Comparison of ENCODE assay signal across 8 cellular contexts in the genomic region with DNA sequence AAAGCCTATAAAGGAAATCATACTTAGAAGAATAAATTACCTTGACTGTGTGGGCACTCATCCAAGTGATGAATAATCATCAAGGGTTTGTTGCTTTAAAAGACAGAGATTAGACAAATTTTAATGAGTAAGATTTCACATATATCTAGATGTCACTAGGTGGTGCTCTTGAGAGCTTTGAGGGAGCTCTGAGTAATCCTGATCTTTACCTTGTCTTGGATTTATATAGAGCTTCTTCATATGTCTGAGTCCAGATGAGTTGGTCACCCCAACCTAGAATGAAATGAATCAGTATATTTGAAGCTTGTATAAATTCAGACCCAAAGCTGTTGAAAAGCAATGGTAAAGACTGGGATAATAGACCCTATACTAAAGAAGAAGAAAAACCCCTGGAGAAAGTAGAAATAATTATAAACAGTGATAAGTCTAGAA. TPM values are rescaled to one million over a fixed set of nuclear protein-coding genes. Genes with fewer than 3 reads are reported as not detected.
DNase-seq lines count a peak whose midpoint lies in the region; ATAC-seq and TF ChIP-seq lines count a peak whose summit lies in the region.

No MANE protein-coding gene starts in this region.

- TF ChIP-seq CTCF in astrocyte of the cerebellum (IDR thresholded peaks at IDR 0.05; ENCODE audit: low read depth, low read length, missing control alignments): peak; percentile 59
- TF ChIP-seq CTCF in left lung (IDR thresholded peaks at IDR 0.05): peak; percentile 16 to 37

- in situ Hi-C loops in astrocyte of the cerebellum (cut with HindIII; ENCODE audit: low sequenced_read_pairs): no loop called here

- no peak overlapping the region for H3K27ac ChIP-seq in left lung

- no peaks in the 10 kb centered on the region for H3K27me3 ChIP-seq in left lung

- intact Hi-C loops in left lung (cut with DNase I): no loop called here

- ATAC-seq in activated naive CD8-positive, alpha-beta T cell treated with anti-CD3 and anti-CD28 coated beads, Interleukin-2, amount 10 ng/mL, durations not matched to agents 7 days and 5 days (ENCODE audit: low read depth): peak; percentile 50
- ATAC-seq in HG03103 (IDR thresholded peaks at IDR 0.05; ENCODE audit: low read depth, unreplicated experiment) (peak; percentile 67), left lung (peak; percentile 67), HG03521 (IDR thresholded peaks at IDR 0.05; ENCODE audit: unreplicated experiment) (no peak), GM21515 (IDR thresholded peaks at IDR 0.05; ENCODE audit: unreplicated experiment) (no peak)

- no peaks in the 10 kb centered on the region for H3K4me1 ChIP-seq in left lung

- H3K4me3 ChIP-seq in astrocyte of the cerebellum (ENCODE audit: low read depth, low read length): no peak overlapping the region
- no peak overlapping the region for H3K4me3 ChIP-seq in left lung

- POLR2A ChIA-PET in activated naive CD8-positive, alpha-beta T cell treated with anti-CD3 and anti-CD28 coated beads, Interleukin-2, amount 10 ng/mL, durations not matched to agents 7 days and 5 days (lab: Charles Lee): no interaction called here

- H3K36me3 Mint-ChIP-seq in activated naive CD8-positive, alpha-beta T cell treated with anti-CD3 and anti-CD28 coated beads, Interleukin-2, amount 10 ng/mL, durations not matched to agents 7 days and 5 days: no peaks in the 10 kb centered on the region
- H3K36me3 Mint-ChIP-seq in activated naive CD8-positive, alpha-beta T cell treated with anti-CD3 and anti-CD28 coated beads for 36 hours: no peaks in the 10 kb centered on the region

- H3K27me3 Mint-ChIP-seq in activated naive CD8-positive, alpha-beta T cell treated with anti-CD3 and anti-CD28 coated beads, Interleukin-2, amount 10 ng/mL, durations not matched to agents 7 days and 5 days: peaks cover 14% of the 10 kb centered on the region
- H3K27me3 Mint-ChIP-seq in activated naive CD8-positive, alpha-beta T cell treated with anti-CD3 and anti-CD28 coated beads for 36 hours: peaks cover 9% of the 10 kb centered on the region

- no peak overlapping the region for H3K27ac Mint-ChIP-seq in activated naive CD8-positive, alpha-beta T cell treated with anti-CD3 and anti-CD28 coated beads, Interleukin-2, amount 10 ng/mL, durations not matched to agents 7 days and 5 days
- H3K27ac Mint-ChIP-seq in activated naive CD8-positive, alpha-beta T cell treated with anti-CD3 and anti-CD28 coated beads for 36 hours: no peak overlapping the region

- no peak overlapping the region for H3K4me3 Mint-ChIP-seq in activated naive CD8-positive, alpha-beta T cell treated with anti-CD3 and anti-CD28 coated beads, Interleukin-2, amount 10 ng/mL, durations not matched to agents 7 days and 5 days
- no peak overlapping the region for H3K4me3 Mint-ChIP-seq in activated naive CD8-positive, alpha-beta T cell treated with anti-CD3 and anti-CD28 coated beads for 36 hours

- H3K4me1 Mint-ChIP-seq in activated naive CD8-positive, alpha-beta T cell treated with anti-CD3 and anti-CD28 coated beads, Interleukin-2, amount 10 ng/mL, durations not matched to agents 7 days and 5 days: no peaks in the 10 kb centered on the region
- H3K4me1 Mint-ChIP-seq in activated naive CD8-positive, alpha-beta T cell treated with anti-CD3 and anti-CD28 coated beads for 36 hours: no peaks in the 10 kb centered on the region

- H3K9me3 ChIP-seq in left lung: no peaks in the 10 kb centered on the region

- no peak for DNase-seq in activated naive CD8-positive, alpha-beta T cell treated with anti-CD3 and anti-CD28 coated beads, Interleukin-2, amount 10 ng/mL, durations not matched to agents 7 days and 5 days
- no peak for DNase-seq in activated naive CD8-positive, alpha-beta T cell treated with anti-CD3 and anti-CD28 coated beads for 36 hours
- DNase-seq in NCI-H446 treated with DMSO at 0.1 percent for 48 hours (lab: John Stamatoyannopoulos, UW) (peak; percentile 59), astrocyte of the cerebellum (ENCODE audit: low read depth) (peak; percentile 53), left lung (no peak)

- H3K9me3 Mint-ChIP-seq in activated naive CD8-positive, alpha-beta T cell treated with anti-CD3 and anti-CD28 coated beads, Interleukin-2, amount 10 ng/mL, durations not matched to agents 7 days and 5 days: no peaks in the 10 kb centered on the region
- H3K9me3 Mint-ChIP-seq in activated naive CD8-positive, alpha-beta T cell treated with anti-CD3 and anti-CD28 coated beads for 36 hours: no peaks in the 10 kb centered on the region

- H3K36me3 ChIP-seq in left lung: peaks cover 0 to 4% of the 10 kb centered on the region in 2 donors

RNA-seq across cellular contexts. Expression of gene AGR2, which starts 3.7 kb away (rescaled TPM):
- total RNA-seq in activated naive CD8-positive, alpha-beta T cell treated with anti-CD3 and anti-CD28 coated beads, Interleukin-2, amount 10 ng/mL, durations not matched to agents 7 days and 5 days: not detected
- not detected for total RNA-seq in activated naive CD8-positive, alpha-beta T cell treated with anti-CD3 and anti-CD28 coated beads for 36 hours
- 100 to 1,000 TPM; 182 to 376 TPM for total RNA-seq in left lung

RNA-seq across cellular contexts. Expression of gene TSPAN13, which starts 47.6 kb away (rescaled TPM):
- total RNA-seq in activated naive CD8-positive, alpha-beta T cell treated with anti-CD3 and anti-CD28 coated beads, Interleukin-2, amount 10 ng/mL, durations not matched to agents 7 days and 5 days: under 1 TPM; 0.42 to 0.91 TPM
- 1 to 10 TPM; 1.1 to 1.4 TPM for total RNA-seq in activated naive CD8-positive, alpha-beta T cell treated with anti-CD3 and anti-CD28 coated beads for 36 hours
- total RNA-seq in left lung: 100 to 1,000 TPM; 121 to 266 TPM

Comparison
In these comparisons a context has a peak if more than half of its experiments do, and no peak if none do; other contexts are left out.
1. ATAC-seq: peak in activated naive CD8-positive, alpha-beta T cell treated with anti-CD3 and anti-CD28 coated beads, Interleukin-2, amount 10 ng/mL, durations not matched to agents 7 days and 5 days (single experiment), HG03103 (single experiment) and left lung (single experiment); none in HG03521 (single experiment) and GM21515 (single experiment).
2. DNase-seq: peak in NCI-H446 treated with DMSO at 0.1 percent for 48 hours (single experiment) and astrocyte of the cerebellum (single experiment); none in activated naive CD8-positive, alpha-beta T cell treated with anti-CD3 and anti-CD28 coated beads, Interleukin-2, amount 10 ng/mL, durations not matched to agents 7 days and 5 days (single experiment), activated naive CD8-positive, alpha-beta T cell treated with anti-CD3 and anti-CD28 coated beads for 36 hours (single experiment) and left lung (0 of 2).
3. RNA of gene AGR2, which starts 3.7 kb away (total RNA-seq): 182 to 376 TPM in left lung; not detected in activated naive CD8-positive, alpha-beta T cell treated with anti-CD3 and anti-CD28 coated beads, Interleukin-2, amount 10 ng/mL, durations not matched to agents 7 days and 5 days and not detected in activated naive CD8-positive, alpha-beta T cell treated with anti-CD3 and anti-CD28 coated beads for 36 hours; every median in the first group is over 100 times any median in the second.
4. RNA of gene TSPAN13, which starts 47.6 kb away (total RNA-seq): 121 to 266 TPM in left lung; 1.1 to 1.4 TPM in activated naive CD8-positive, alpha-beta T cell treated with anti-CD3 and anti-CD28 coated beads for 36 hours and 0.42 to 0.91 TPM in activated naive CD8-positive, alpha-beta T cell treated with anti-CD3 and anti-CD28 coated beads, Interleukin-2, amount 10 ng/mL, durations not matched to agents 7 days and 5 days; every median in the first group is over 10 times any median in the second.